18 cellular contexts compared by ENCODE assay signal in the genomic region with DNA sequence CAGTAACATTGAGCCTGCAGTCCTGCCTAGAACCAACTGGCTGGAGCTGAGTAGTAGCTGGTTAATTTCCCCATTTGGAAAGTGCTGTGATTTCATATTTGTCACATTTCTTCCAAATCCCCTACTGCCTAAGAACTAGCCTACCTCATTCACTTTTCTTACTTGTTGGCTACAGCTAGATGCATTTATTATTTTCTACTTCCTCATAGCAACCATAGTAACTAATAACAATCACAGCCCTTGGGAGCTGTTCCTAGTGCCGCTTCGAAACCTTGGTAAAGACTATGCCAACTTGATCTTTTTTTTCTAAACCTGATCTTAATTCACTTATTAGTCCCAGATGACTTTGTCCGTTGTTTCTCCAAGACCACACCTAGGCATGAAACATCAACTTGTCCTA.
"Had no signal": no experiment of that assay in that cellular context is flagged by ENCODE, and none has a peak within 500 bp of the region (broad histone marks: within the 10 kb centered on the region; RNA-seq: fewer than 3 reads in every experiment).

No MANE protein-coding gene starts in this region.

- H3K36me3 ChIP-seq: lower lobe of right lung, neural progenitor cell, ovary, right lobe of liver, tibial artery, upper lobe of right lung had no signal

- H3K4me2 ChIP-seq: neural progenitor cell had no signal

- H3K27me3 ChIP-seq: dorsolateral prefrontal cortex, neural progenitor cell, ovary, tibial artery, upper lobe of right lung had no signal

- H2AFZ ChIP-seq: neural progenitor cell had no signal

- H3K9me3 ChIP-seq: lower lobe of right lung, ovary, right lobe of liver, tibial artery, upper lobe of right lung had no signal

- H3K4me1 ChIP-seq: lower lobe of right lung, neural progenitor cell, right lobe of liver, tibial artery, upper lobe of right lung had no signal

- H3K4me3 ChIP-seq: dorsolateral prefrontal cortex, lower lobe of right lung, neural progenitor cell, ovary, right lobe of liver, tibial artery, upper lobe of right lung had no signal

- H3K27ac ChIP-seq: dorsolateral prefrontal cortex, lower lobe of right lung, neural progenitor cell, ovary, right lobe of liver, tibial artery, upper lobe of right lung had no signal

- H3K9ac ChIP-seq: neural progenitor cell had no signal

- ATAC-seq: left lobe of liver; lower lobe of right lung; natural killer cell; right lobe of liver; stimulated activated memory B cell treated with anti-CD40 and anti-IgM and Interleukin-4, amounts not matched to agents 10 μg/mL and 1 μg/mL and 100 μg/mL, for 72 hours; upper lobe of right lung had no signal

- DNase-seq: cortex of kidney; dorsolateral prefrontal cortex; effector CD8-positive, alpha-beta T cell; foreskin melanocyte; head of caudate nucleus; hippocampal formation; kidney glomerular epithelial cell; lower lobe of right lung; natural killer cell; nucleus accumbens; ovary; right lobe of liver; stimulated activated CD4-positive, alpha-beta T cell treated with anti-CD3 and anti-CD28 coated beads, Interleukin-4, amount 100 ng/mL, for 24 hours; tibial artery; upper lobe of right lung had no signal
